21 cellular contexts compared by ENCODE assay signal in the genomic region with DNA sequence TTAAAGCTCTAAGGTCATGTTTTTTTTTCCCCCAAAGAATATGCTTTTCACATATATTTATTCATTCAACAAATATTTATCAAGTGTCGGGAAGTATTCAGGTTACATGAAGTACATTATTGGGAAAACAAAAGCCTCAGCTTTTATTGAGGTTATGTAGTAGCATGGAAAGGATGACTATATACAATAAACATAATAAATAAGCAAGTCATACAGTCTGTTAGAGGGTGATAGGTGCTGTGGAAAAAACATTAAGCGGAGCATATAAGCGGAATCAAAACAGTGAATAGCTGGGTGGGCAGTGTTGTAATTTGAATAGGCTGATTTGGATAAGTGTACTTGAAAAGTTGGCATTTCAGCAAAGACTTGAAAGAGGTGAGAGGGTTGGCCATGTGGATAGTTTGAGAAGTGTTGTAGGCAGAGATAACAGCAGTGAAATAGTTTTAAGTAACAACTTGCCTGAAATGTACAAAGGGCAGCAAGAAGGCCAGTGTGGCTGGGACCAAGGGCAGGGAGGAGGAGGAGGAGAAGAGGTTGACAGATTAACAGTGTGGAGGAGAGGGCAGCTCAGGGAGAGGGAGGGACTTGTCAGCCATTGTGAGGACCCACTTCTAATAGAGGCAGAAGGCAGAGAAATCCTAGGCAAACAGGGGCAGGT.
A peak's percentile ranks its signal among the peaks of the same experiment; 100 is the strongest.
DNase-seq lines count a peak whose midpoint lies in the region; ATAC-seq, FAIRE-seq and TF ChIP-seq lines count a peak whose summit lies in the region.
"Had no signal": no experiment of that assay in that cellular context is flagged by ENCODE, and none has a peak within 500 bp of the region (broad histone marks: within the 10 kb centered on the region; RNA-seq: fewer than 3 reads in every experiment).

No MANE protein-coding gene starts in this region.

- H3K56ac ChIP-seq in H1 (replicated peaks; ENCODE audit: insufficient read length, low read depth, low read length) = no peak overlapping the region

- CTCF ChIA-PET in H1 (lab: Charles Lee; ENCODE audit: partially characterized antibody) = no interaction called here

- FAIRE-seq in H1 (lab: Jason Lieb, UNC) (no peak), GM12891 (lab: Jason Lieb, UNC) (no peak)
- FAIRE-seq: GM12892, RCC 7860 had no signal

- peak overlapping the region; percentile 51; the same call in 1 of the 2 replicates for H2BK20ac ChIP-seq in H1 (ENCODE audit: low read length)

- TF ChIP-seq CTCF in H1 (IDR thresholded peaks at IDR 0.05; ENCODE audit: control extremely low read depth in 1 of 3, insufficient read depth in 1 of 3, low read depth in 1 of 3, low read length in 3 of 3) (no peak), nephron (IDR thresholded peaks at IDR 0.05; ENCODE audit: unreplicated experiment in 3 of 3) (no peak), tibial artery (IDR thresholded peaks at IDR 0.05) (no peak), type B pancreatic cell (conservative IDR thresholded peaks at IDR 0.05) (no peak)

- no peak overlapping the region for H2BK120ac ChIP-seq in H1 (replicated peaks; ENCODE audit: low read depth, low read length)

- H2AK5ac ChIP-seq in H1 (ENCODE audit: low read depth, low read length) = no peak overlapping the region

- no peak for TF ChIP-seq RAD21 in H1 (IDR thresholded peaks at IDR 0.05 in 1 of 2, conservative IDR thresholded peaks at IDR 0.05 in 1 of 2; ENCODE audit: low read depth in 2 of 2, low read length in 2 of 2)

- H3K79me1 ChIP-seq in H1 (ENCODE audit: low read depth, low read length) = no peaks in the 10 kb centered on the region

- H2BK12ac ChIP-seq in H1 (ENCODE audit: low read depth, low read length) = no peak overlapping the region; the same call in 1 of the 2 replicates

- no peaks in the 10 kb centered on the region for H4K20me1 ChIP-seq in H1 (replicated peaks in 1 of 2; ENCODE audit: control insufficient read depth in 1 of 2, insufficient read depth in 2 of 2, low read length in 2 of 2)

- H3K4me1 Mint-ChIP-seq in nephron = peaks cover 10% of the 10 kb centered on the region
- peaks cover 4% of the 10 kb centered on the region for H3K4me1 Mint-ChIP-seq in type B pancreatic cell (ENCODE audit: unreplicated experiment)

- no peak overlapping the region for H4K8ac ChIP-seq in H1 (ENCODE audit: extremely low read depth, insufficient read depth, low read length)

- H3K4me2 ChIP-seq in H1 (ENCODE audit: insufficient read depth in 1 of 2, low read depth in 2 of 2, low read length in 2 of 2) = no peak overlapping the region
- H3K4me2 ChIP-seq: GM23338, KMS-11 had no signal

- peaks cover 0 to 3% (median 0%) of the 10 kb centered on the region in 4 experiments; a peak in 2 of 8 replicates for H3K36me3 ChIP-seq in H1 (ENCODE audit: control insufficient read depth in 2 of 4, insufficient read depth in 4 of 4, low read length in 3 of 4)
- H3K36me3 ChIP-seq in tibial artery = no peaks in the 10 kb centered on the region
- H3K36me3 ChIP-seq: BE2C had no signal

- H3K36me3 Mint-ChIP-seq in nephron (ENCODE audit: low read depth) (no peaks in the 10 kb centered on the region), type B pancreatic cell (peaks cover 4% of the 10 kb centered on the region)

- no peak overlapping the region for H3K4me3 Mint-ChIP-seq in nephron
- no peak overlapping the region for H3K4me3 Mint-ChIP-seq in type B pancreatic cell
- H3K4me3 Mint-ChIP-seq: GM23338 had no signal

- no peak overlapping the region for H3K18ac ChIP-seq in H1 (ENCODE audit: extremely low read depth, low read length)

- no peaks in the 10 kb centered on the region for H3K23me2 ChIP-seq in H1 (ENCODE audit: low read depth, low read length)

- H3K4ac ChIP-seq in H1 (replicated peaks; ENCODE audit: insufficient read length, low read depth, low read length) = no peak overlapping the region

- H3K27me3 Mint-ChIP-seq in nephron (ENCODE audit: low read depth) = no peaks in the 10 kb centered on the region
- H3K27me3 Mint-ChIP-seq in type B pancreatic cell = no peaks in the 10 kb centered on the region

- intact Hi-C loops in right cardiac atrium (cut with DNase I) (no loop called here), Right ventricle myocardium superior (cut with DNase I) (no loop called here), tibial artery (cut with DNase I; ENCODE audit: low total_unique reads) (no loop called here)

- 77% methylated on average over 3 of the region's 3 CpGs for WGBS in right cardiac atrium
- WGBS in H1 (ENCODE audit: extremely low coverage in 1 of 2, insufficient coverage in 1 of 2, insufficient read length in 1 of 2, insufficient replicate concordance in 2 of 2, low coverage in 1 of 2, low lambda C conversion rate in 2 of 2, missing lambda C conversion rate in 1 of 2), 2 experiments = 96% methylated on average over 3 of the region's 3 CpGs; no CpG with 5 or more reads in 1 of the 2 experiments

- no peaks in the 10 kb centered on the region for H3K27me3 ChIP-seq in right cardiac atrium (ENCODE audit: control insufficient read depth, insufficient read depth)
- no peaks in the 10 kb centered on the region for H3K27me3 ChIP-seq in H1 (replicated peaks in 1 of 4; ENCODE audit: control insufficient read depth in 3 of 4, extremely low read depth in 1 of 4, insufficient read depth in 3 of 4, low read length in 3 of 4)
- no peaks in the 10 kb centered on the region for H3K27me3 ChIP-seq in tibial artery
- H3K27me3 ChIP-seq: BE2C had no signal

- no peak overlapping the region for H3K23ac ChIP-seq in H1 (ENCODE audit: insufficient read length)

- ATAC-seq in right cardiac atrium = peak; percentile 84 to 86
- no peak for ATAC-seq in Right ventricle myocardium superior (ENCODE audit: poor library complexity)
- ATAC-seq: GM23338 had no signal

- no peak overlapping the region for H2AFZ ChIP-seq in H1 (ENCODE audit: low read length)
- H2AFZ ChIP-seq: GM23338 had no signal

- H3K9me3 Mint-ChIP-seq in nephron = peaks cover 6% of the 10 kb centered on the region
- peaks cover 12% of the 10 kb centered on the region for H3K9me3 Mint-ChIP-seq in type B pancreatic cell

- H4K5ac ChIP-seq in H1 (ENCODE audit: insufficient read length, low read depth, low read length) = no peak overlapping the region

- 0 out of 2 replicates have a peak overlapping the region, but pooled peaks have one; percentile 74 for H2BK15ac ChIP-seq in H1 (ENCODE audit: low read length)

- H3K27ac Mint-ChIP-seq in nephron = peak overlapping the region in 2 of 3 experiments; percentile 3 to 6
- no peak overlapping the region for H3K27ac Mint-ChIP-seq in type B pancreatic cell
- H3K27ac Mint-ChIP-seq: GM23338 had no signal

- H3K4me1 ChIP-seq in right cardiac atrium (ENCODE audit: control insufficient read depth, insufficient read depth, low read length) (no peaks in the 10 kb centered on the region), H1 (replicated peaks in 1 of 4; ENCODE audit: control insufficient read depth in 3 of 4, insufficient read depth in 4 of 4, low read length in 3 of 4) (peaks cover 0 to 7% (median 3%) of the 10 kb centered on the region in 4 experiments; a peak in 3 of 7 replicates), tibial artery (no peaks in the 10 kb centered on the region)
- H3K4me1 ChIP-seq: BE2C had no signal

- no peaks in the 10 kb centered on the region for H3K9me3 ChIP-seq in right cardiac atrium (ENCODE audit: control insufficient read depth, low read length)
- no peaks in the 10 kb centered on the region; a peak in 1 of 4 replicates for H3K9me3 ChIP-seq in H1 (ENCODE audit: insufficient read depth in 2 of 2, low read depth in 1 of 2, low read length in 1 of 2)
- no peaks in the 10 kb centered on the region for H3K9me3 ChIP-seq in tibial artery
- H3K9me3 ChIP-seq: BE2C had no signal

- H3K14ac ChIP-seq in H1 (ENCODE audit: insufficient read length) = no peak overlapping the region

- POLR2A ChIA-PET in H1 (lab: Charles Lee; ENCODE audit: partially characterized antibody) = no interaction called here

- TF ChIP-seq EP300 in H1 (IDR thresholded peaks at IDR 0.05; ENCODE audit: borderline replicate concordance in 1 of 2, low read depth in 2 of 2, low read length in 2 of 2) = no peak

- H3K9ac ChIP-seq in H1 (replicated peaks in 1 of 4; ENCODE audit: extremely low read depth in 1 of 4, low read depth in 3 of 4, low read length in 3 of 4) = no peak overlapping the region
- H3K9ac ChIP-seq: KMS-11 had no signal

- DNase-seq in right cardiac atrium (peak in 2 of 3 donors; percentile 25 to 58), Right ventricle myocardium superior (no peak), H1 (ENCODE audit: low read depth in 1 of 2, low spot score in 2 of 2) (no peak), tibial artery (no peak), type B pancreatic cell (ENCODE audit: extremely low spot score, unreplicated experiment) (no peak), GM12891 (ENCODE audit: insufficient read length, low spot score) (no peak)
- DNase-seq: BE2C; HCEC 1CT; NCI-H1092 treated with DMSO at 0.1 percent for 48 hours; NCI-H1436 treated with DMSO at 0.1 percent for 48 hours; NCI-H2029; NCI-H2171; NCI-H345; NCI-H524; NCI-H774; NK-92 treated with Interleukin-12 subunit alpha and Interleukin-12 subunit beta, amount 100 ng/mL, for 24 hours had no signal

- no peak overlapping the region for H3K4me3 ChIP-seq in right cardiac atrium (ENCODE audit: low read length)
- no peak overlapping the region for H3K4me3 ChIP-seq in H1 (ENCODE audit: extremely low read depth in 1 of 4, insufficient read depth in 2 of 4, low read depth in 3 of 4, low read length in 4 of 4)
- H3K4me3 ChIP-seq in tibial artery = no peak overlapping the region
- H3K4me3 ChIP-seq: GM23338 had no signal

- H2BK5ac ChIP-seq in H1 (ENCODE audit: low read depth, low read length) = no peak overlapping the region

- no peaks in the 10 kb centered on the region for H3K79me2 ChIP-seq in H1 (ENCODE audit: control insufficient read depth in 1 of 2, insufficient read depth in 2 of 2, low read length in 2 of 2)

- peak overlapping the region; percentile 82 for H3K27ac ChIP-seq in right cardiac atrium (ENCODE audit: low read length)
- H3K27ac ChIP-seq in H1 (ENCODE audit: low read depth, low read length) = no peak overlapping the region
- no peak overlapping the region for H3K27ac ChIP-seq in tibial artery
- H3K27ac ChIP-seq: KMS-11 had no signal

- TF ChIP-seq POLR2A in H1 (IDR thresholded peaks at IDR 0.05; ENCODE audit: control extremely low read depth in 1 of 2, low read depth in 2 of 2, low read length in 2 of 2) = no peak
- no peak for TF ChIP-seq POLR2A in GM12891 (IDR thresholded peaks at IDR 0.05; ENCODE audit: low read depth, low read length)

- no peak overlapping the region for H4K91ac ChIP-seq in H1 (replicated peaks; ENCODE audit: insufficient read length, low read length)

TF ChIP-seq in GM12891, 5 proteins besides CTCF, POLR2A, EP300 and RAD21:
- TF ChIP-seq POLR2AphosphoS5 (IDR thresholded peaks at IDR 0.05; ENCODE audit: low read depth, low read length) = no peak
- TF ChIP-seq POU2F2 (IDR thresholded peaks at IDR 0.05; ENCODE audit: low read depth, low read length) = no peak
- no peak for TF ChIP-seq TAF1 (IDR thresholded peaks at IDR 0.05; ENCODE audit: low read depth, low read length)
- no peak for TF ChIP-seq SPI1 (IDR thresholded peaks at IDR 0.05; ENCODE audit: low read depth, low read length)
- no peak for TF ChIP-seq PAX5 (IDR thresholded peaks at IDR 0.05; ENCODE audit: insufficient read depth, low read length, severe bottlenecking)

Comparison
In these comparisons a context has a peak if more than half of its experiments do, and no peak if none do; other contexts are left out.
1. DNase-seq: peak in right cardiac atrium (2 of 3); none in Right ventricle myocardium superior (single experiment), H1 (0 of 2), tibial artery (0 of 2), type B pancreatic cell (single experiment) and GM12891 (single experiment).